Comparison of ENCODE assay signal across 8 cellular contexts in genomic region chr1:214261206-214262123, GRCh38. TPM values are rescaled to one million over a fixed set of nuclear protein-coding genes. Genes with fewer than 3 reads are reported as not detected.
DNase-seq lines count a peak whose midpoint lies in the region; ATAC-seq and TF ChIP-seq lines count a peak whose summit lies in the region.

No MANE protein-coding gene starts in this region.

- peak; percentile 87 for TF ChIP-seq CTCF in activated CD8-positive, alpha-beta T cell treated with anti-CD3 and anti-CD28 coated beads for 36 hours (IDR thresholded peaks at IDR 0.05)

- no peaks in the 10 kb centered on the region for H3K36me3 Mint-ChIP-seq in activated CD8-positive, alpha-beta T cell treated with anti-CD3 and anti-CD28 coated beads for 36 hours (ENCODE audit: low read depth)

- no peaks in the 10 kb centered on the region for H3K9me3 Mint-ChIP-seq in activated CD8-positive, alpha-beta T cell treated with anti-CD3 and anti-CD28 coated beads for 36 hours

- ATAC-seq in GM19463 (IDR thresholded peaks at IDR 0.05; ENCODE audit: unreplicated experiment), result peak; percentile 91
- peak; percentile 60 for ATAC-seq in HG03558 (IDR thresholded peaks at IDR 0.05; ENCODE audit: extremely low read depth, unreplicated experiment)
- ATAC-seq in activated CD8-positive, alpha-beta T cell treated with anti-CD3 and anti-CD28 coated beads for 36 hours, result peak; percentile 90

- POLR2A ChIA-PET in activated CD8-positive, alpha-beta T cell treated with anti-CD3 and anti-CD28 coated beads for 36 hours (lab: Charles Lee), result interaction anchor here (0.6 to 1.4 kb wide), 2 partner anchors 59 to 67 kb away, joined by 3 to 5 read pairs; no protein-coding TSS in a partner anchor

- H3K27ac Mint-ChIP-seq in activated CD8-positive, alpha-beta T cell treated with anti-CD3 and anti-CD28 coated beads for 36 hours, result no peak overlapping the region

- H3K27me3 Mint-ChIP-seq in activated CD8-positive, alpha-beta T cell treated with anti-CD3 and anti-CD28 coated beads for 36 hours, result peaks cover 45% of the 10 kb centered on the region

- intact Hi-C loops in activated CD8-positive, alpha-beta T cell treated with anti-CD3 and anti-CD28 coated beads for 36 hours (cut with micrococcal nuclease), result loop anchor here (1.0 kb wide), 1 partner anchor 67 kb away; no protein-coding TSS in a partner anchor

- no peak overlapping the region for H3K4me3 Mint-ChIP-seq in activated CD8-positive, alpha-beta T cell treated with anti-CD3 and anti-CD28 coated beads for 36 hours

- DNase-seq in COLO668 (lab: John Stamatoyannopoulos, UW; ENCODE audit: unreplicated experiment) (peak; percentile 85), NCI-H774 (lab: John Stamatoyannopoulos, UW) (peak; percentile 86), mesenteric fat pad (ENCODE audit: low spot score) (peak; percentile 91)
- DNase-seq in activated CD8-positive, alpha-beta T cell treated with anti-CD3 and anti-CD28 coated beads for 36 hours, result peak; percentile 86
- DNase-seq in effector CD8-positive, alpha-beta T cell (lab: John Stamatoyannopoulos, UW), result peak; percentile 61
- DNase-seq in stimulated activated CD8-positive, alpha-beta memory T cell treated with anti-CD3 and anti-CD28 coated beads, Interleukin-2, amount 100 ng/mL, for 1 hour (ENCODE audit: low read depth in 2 of 2), result peak; percentile 65 to 67

- CTCF ChIA-PET in activated CD8-positive, alpha-beta T cell treated with anti-CD3 and anti-CD28 coated beads for 36 hours (lab: Charles Lee), result interaction anchor here (0.6 to 10.1 kb wide), 62 partner anchors 9 to 887 kb away, joined by 3 to 505 read pairs (median 5); partner anchors contain the start of gene SMYD2

- H3K4me1 Mint-ChIP-seq in activated CD8-positive, alpha-beta T cell treated with anti-CD3 and anti-CD28 coated beads for 36 hours (ENCODE audit: low read depth), result peaks cover 10% of the 10 kb centered on the region

RNA-seq across cellular contexts. Expression of gene SMYD2, which starts 19.5 kb away (rescaled TPM):
- total RNA-seq in activated CD8-positive, alpha-beta T cell treated with anti-CD3 and anti-CD28 coated beads for 36 hours, result 10 to 100 TPM; 37.4 to 40.6 TPM
- total RNA-seq in mesenteric fat pad, result 34.4 TPM

Comparison
In these comparisons a context has a peak if more than half of its experiments do, and no peak if none do; other contexts are left out.
1. Peak in every context shown above with its lines: DNase-seq and ATAC-seq.